In the genomic region with DNA sequence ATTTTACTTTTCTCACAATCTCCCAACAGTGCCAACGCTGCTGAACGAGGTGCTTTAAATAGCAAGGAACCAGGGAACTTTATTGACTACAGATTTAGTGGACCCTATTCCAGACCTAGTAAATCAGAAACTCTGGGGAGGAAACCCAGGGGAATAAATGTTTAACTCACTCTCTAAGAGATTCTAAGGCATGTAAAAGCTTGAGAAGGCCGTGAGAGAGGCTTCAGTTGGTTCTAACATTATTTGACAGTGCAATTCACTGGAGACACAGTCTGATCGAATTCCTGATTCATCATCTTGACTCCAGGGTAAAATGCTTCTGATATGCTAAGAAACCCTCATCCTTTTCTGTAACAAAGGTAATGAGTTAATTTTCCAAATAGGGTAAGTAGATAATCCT, we compare ENCODE assay signal across 24 cellular contexts.
"Had no signal": no experiment of that assay in that cellular context is flagged by ENCODE, and none has a peak within 500 bp of the region (broad histone marks: within the 10 kb centered on the region; RNA-seq: fewer than 3 reads in every experiment).

No MANE protein-coding gene starts in this region.

- ATAC-seq: activated CD4-positive, alpha-beta T cell treated with anti-CD3 and anti-CD28 coated beads for 36 hours; activated CD8-positive, alpha-beta memory T cell treated with anti-CD3 and anti-CD28 coated beads, Interleukin-2, amount 10 ng/mL, durations not matched to agents 7 days and 5 days; activated CD8-positive, alpha-beta T cell treated with anti-CD3 and anti-CD28 coated beads, Interleukin-2, amount 10 ng/mL, durations not matched to agents 7 days and 5 days; activated naive CD4-positive, alpha-beta T cell treated with anti-CD3 and anti-CD28 coated beads, Interleukin-2, amount 50 U/mL, for 72 hours; esophagus mucosa; heart left ventricle; T-helper 17 cell had no signal

- DNase-seq: activated CD4-positive, alpha-beta memory T cell treated with anti-CD3 and anti-CD28 coated beads for 36 hours; activated CD4-positive, alpha-beta T cell treated with anti-CD3 and anti-CD28 coated beads for 36 hours; activated CD4-positive, alpha-beta T cell treated with anti-CD3 and anti-CD28 coated beads, Interleukin-2, amount 10 ng/mL, durations not matched to agents 24 days and 14 days; activated CD4-positive, CD25-positive, alpha-beta regulatory T cell; activated CD4-positive, CD25-positive, alpha-beta regulatory T cell treated with anti-CD3 and anti-CD28 coated beads, Interleukin-2, amount 50 U/mL, for 72 hours; activated CD8-positive, alpha-beta memory T cell treated with anti-CD3 and anti-CD28 coated beads, Interleukin-2, amount 10 ng/mL, durations not matched to agents 7 days and 5 days; activated CD8-positive, alpha-beta memory T cell treated with anti-CD3 and anti-CD28 coated beads, Interleukin-2, amount 50 U/mL, for 4 hours; activated CD8-positive, alpha-beta T cell treated with anti-CD3 and anti-CD28 coated beads, Interleukin-2, amount 10 ng/mL, durations not matched to agents 7 days and 5 days; activated effector memory CD4-positive, alpha-beta T cell treated with anti-CD3 and anti-CD28 coated beads, Interleukin-2, amount 50 U/mL, for 16 hours; activated naive CD4-positive, alpha-beta T cell treated with anti-CD3 and anti-CD28 coated beads, Interleukin-2, amount 10 ng/mL, durations not matched to agents 7 days and 5 days; activated naive CD8-positive, alpha-beta T cell treated with anti-CD3 and anti-CD28 coated beads, Interleukin-2, amount 10 ng/mL, durations not matched to agents 7 days and 5 days; activated T-cell treated with anti-CD3 and anti-CD28 coated beads, Interleukin-2, amount 50 U/mL, for 1 hour; activated T-cell treated with anti-CD3 and anti-CD28 coated beads, Interleukin-2, amount 50 U/mL, for 48 hours; brain microvascular endothelial cell; effector memory CD4-positive, alpha-beta T cell; endodermal cell; foreskin fibroblast; glutamatergic neuron; heart left ventricle; T-helper 1 cell; T-helper 17 cell; T1000 had no signal
